In genomic region chrX:67044029-67044653, GRCh38 we compare ENCODE assay signal across 31 cellular contexts.
"Had no signal": no experiment of that assay in that cellular context is flagged by ENCODE, and none has a peak within 500 bp of the region (broad histone marks: within the 10 kb centered on the region; RNA-seq: fewer than 3 reads in every experiment).

No MANE protein-coding gene starts in this region.

- H3K9ac ChIP-seq: KMS-11 had no signal

- H3K27me3 ChIP-seq: MG63 had no signal

- DNase-seq: activated CD4-positive, alpha-beta memory T cell treated with anti-CD3 and anti-CD28 coated beads, Interleukin-2, amount 10 ng/mL, durations not matched to agents 7 days and 5 days; activated CD4-positive, alpha-beta T cell treated with anti-CD3 and anti-CD28 coated beads, Interleukin-2, amount 10 ng/mL, durations not matched to agents 7 days and 5 days; activated CD4-positive, CD25-positive, alpha-beta regulatory T cell; activated gamma-delta T cell treated with Interleukin-2 at 50 U/mL for 16 hours; activated naive CD4-positive, alpha-beta T cell treated with anti-CD3 and anti-CD28 coated beads, Interleukin-2, amount 10 ng/mL, durations not matched to agents 7 days and 5 days; activated naive CD8-positive, alpha-beta T cell treated with anti-CD3 and anti-CD28 coated beads for 36 hours; activated T-cell treated with anti-CD3 and anti-CD28 coated beads for 4 hours; activated T-cell treated with anti-CD3 and anti-CD28 coated beads, Interleukin-2, amount 50 U/mL, for 48 hours; caudate nucleus; MG63; MV-4-11; NCI-H1092 treated with DMSO at 0.1 percent for 48 hours; NCI-H1417 treated with DMSO at 0.1 percent for 48 hours; NCI-H1694; NCI-H2029; NCI-H2107; NCI-H2171 treated with DMSO at 0.1 percent for 48 hours; NCI-H226; NCI-H510A; NCI-H526 treated with DMSO at 0.1 percent for 48 hours; NCI-H82; OCI-M1; RPMI8226; T-cell; T-helper 2 cell; T1000 had no signal

- ATAC-seq: Panc1, Right ventricle myocardium inferior, T-cell had no signal

- H3K4me2 ChIP-seq: KMS-11 had no signal

- H3K9me3 ChIP-seq: MG63 had no signal

- H3K4me3 ChIP-seq: MG63, SK-N-MC had no signal

- FAIRE-seq: TTC549 had no signal

- H3K27ac ChIP-seq: KMS-11, SK-N-MC had no signal

- H3K36me3 ChIP-seq: MG63 had no signal
